Comparison of ENCODE assay signal across 8 cellular contexts in genomic region chr10:89302628-89303027, GRCh38. TPM values are rescaled to one million over a fixed set of nuclear protein-coding genes. Genes with fewer than 3 reads are reported as not detected.
DNase-seq lines count a peak whose midpoint lies in the region; ATAC-seq and TF ChIP-seq lines count a peak whose summit lies in the region.

No MANE protein-coding gene starts in this region.

- no peaks in the 10 kb centered on the region for H3K9me3 ChIP-seq in right atrium auricular region

- TF ChIP-seq CTCF in right atrium auricular region (IDR thresholded peaks at IDR 0.05), result no peak

- H3K27ac Mint-ChIP-seq in activated CD8-positive, alpha-beta T cell treated with anti-CD3 and anti-CD28 coated beads, Interleukin-2, amount 10 ng/mL, durations not matched to agents 7 days and 5 days, result peak overlapping the region; percentile 94
- H3K27ac Mint-ChIP-seq in stimulated activated naive CD8-positive, alpha-beta T cell treated with anti-CD3 and anti-CD28 coated beads, Interleukin-15, amount 100 ng/mL, for 72 hours, result peak overlapping the region in 1 of 2 donors; percentile 96

- peaks cover 18% of the 10 kb centered on the region for H3K9me3 Mint-ChIP-seq in activated CD8-positive, alpha-beta T cell treated with anti-CD3 and anti-CD28 coated beads, Interleukin-2, amount 10 ng/mL, durations not matched to agents 7 days and 5 days (ENCODE audit: insufficient read depth)
- H3K9me3 Mint-ChIP-seq in stimulated activated naive CD8-positive, alpha-beta T cell treated with anti-CD3 and anti-CD28 coated beads, Interleukin-15, amount 100 ng/mL, for 72 hours, result peaks cover 20 to 32% of the 10 kb centered on the region in 2 donors

- peaks cover 16% of the 10 kb centered on the region for H3K36me3 ChIP-seq in right atrium auricular region

- peak overlapping the region; percentile 92 for H3K4me3 Mint-ChIP-seq in activated CD8-positive, alpha-beta T cell treated with anti-CD3 and anti-CD28 coated beads, Interleukin-2, amount 10 ng/mL, durations not matched to agents 7 days and 5 days
- H3K4me3 Mint-ChIP-seq in stimulated activated naive CD8-positive, alpha-beta T cell treated with anti-CD3 and anti-CD28 coated beads, Interleukin-15, amount 100 ng/mL, for 72 hours, result peak overlapping the region; percentile 78 to 82

- peak overlapping the region; percentile 36 to 49 for H3K4me3 ChIP-seq in right atrium auricular region

- H3K27me3 Mint-ChIP-seq in activated CD8-positive, alpha-beta T cell treated with anti-CD3 and anti-CD28 coated beads, Interleukin-2, amount 10 ng/mL, durations not matched to agents 7 days and 5 days (ENCODE audit: low read depth), result no peaks in the 10 kb centered on the region
- H3K27me3 Mint-ChIP-seq in stimulated activated naive CD8-positive, alpha-beta T cell treated with anti-CD3 and anti-CD28 coated beads, Interleukin-15, amount 100 ng/mL, for 72 hours, result no peaks in the 10 kb centered on the region

- DNase-seq in DMS 273 (lab: John Stamatoyannopoulos, UW; ENCODE audit: unreplicated experiment), result peak; percentile 4
- DNase-seq in DMS 273 treated with DMSO at 0.1 percent for 48 hours (lab: John Stamatoyannopoulos, UW), result no peak
- DNase-seq in activated CD8-positive, alpha-beta T cell treated with anti-CD3 and anti-CD28 coated beads, Interleukin-2, amount 10 ng/mL, durations not matched to agents 7 days and 5 days, result no peak
- no peak for DNase-seq in right atrium auricular region (ENCODE audit: low spot score)
- no peak for DNase-seq in stimulated activated naive CD8-positive, alpha-beta T cell treated with anti-CD3 and anti-CD28 coated beads, Interleukin-15, amount 100 ng/mL, for 72 hours
- no peak for DNase-seq in NCI-H1930 (lab: John Stamatoyannopoulos, UW)
- DNase-seq in NCI-H1417 (lab: John Stamatoyannopoulos, UW), result no peak

- POLR2A ChIA-PET in activated CD8-positive, alpha-beta T cell treated with anti-CD3 and anti-CD28 coated beads, Interleukin-2, amount 10 ng/mL, durations not matched to agents 7 days and 5 days (lab: Charles Lee), result interaction anchor here (1.1 to 3.7 kb wide), 5 partner anchors 21 to 399 kb away, joined by 4 to 23 read pairs (median 7); partner anchors contain the start of genes IFIT1, IFIT5 and KIF20B

- H3K4me1 Mint-ChIP-seq in activated CD8-positive, alpha-beta T cell treated with anti-CD3 and anti-CD28 coated beads, Interleukin-2, amount 10 ng/mL, durations not matched to agents 7 days and 5 days (ENCODE audit: low read depth), result peaks cover 38% of the 10 kb centered on the region
- peaks cover 36% of the 10 kb centered on the region for H3K4me1 Mint-ChIP-seq in stimulated activated naive CD8-positive, alpha-beta T cell treated with anti-CD3 and anti-CD28 coated beads, Interleukin-15, amount 100 ng/mL, for 72 hours

- no peaks in the 10 kb centered on the region for H3K27me3 ChIP-seq in right atrium auricular region

- peaks cover 49% of the 10 kb centered on the region for H3K36me3 Mint-ChIP-seq in activated CD8-positive, alpha-beta T cell treated with anti-CD3 and anti-CD28 coated beads, Interleukin-2, amount 10 ng/mL, durations not matched to agents 7 days and 5 days (ENCODE audit: low read depth)

- ATAC-seq in activated CD8-positive, alpha-beta T cell treated with anti-CD3 and anti-CD28 coated beads, Interleukin-2, amount 10 ng/mL, durations not matched to agents 7 days and 5 days, result no peak
- no peak for ATAC-seq in stimulated activated naive CD8-positive, alpha-beta T cell treated with anti-CD3 and anti-CD28 coated beads, Interleukin-15, amount 100 ng/mL, for 72 hours
- ATAC-seq in GM21515 (IDR thresholded peaks at IDR 0.05; ENCODE audit: unreplicated experiment), result no peak

- H3K4me1 ChIP-seq in right atrium auricular region, result peaks cover 0 to 27% of the 10 kb centered on the region in 2 donors

- H3K27ac ChIP-seq in right atrium auricular region, result peak overlapping the region; percentile 78 to 89

- CTCF ChIA-PET in activated CD8-positive, alpha-beta T cell treated with anti-CD3 and anti-CD28 coated beads, Interleukin-2, amount 10 ng/mL, durations not matched to agents 7 days and 5 days (lab: Charles Lee), result interaction anchor here (0.8 to 4.0 kb wide), 7 partner anchors 8 to 90 kb away, joined by 3 to 18 read pairs (median 4); partner anchors contain the start of genes IFIT1 and IFIT3

RNA-seq across cellular contexts. Expression of gene IFIT2, which starts 0.8 kb away (rescaled TPM):
- 1 to 10 TPM; 7.3 TPM for total RNA-seq in activated CD8-positive, alpha-beta T cell treated with anti-CD3 and anti-CD28 coated beads, Interleukin-2, amount 10 ng/mL, durations not matched to agents 7 days and 5 days
- 1 to 10 TPM; 2.6 TPM for total RNA-seq in right atrium auricular region

RNA-seq across cellular contexts. Expression of gene IFIT3, which starts 25.2 kb away (rescaled TPM):
- total RNA-seq in activated CD8-positive, alpha-beta T cell treated with anti-CD3 and anti-CD28 coated beads, Interleukin-2, amount 10 ng/mL, durations not matched to agents 7 days and 5 days, result 10 to 100 TPM; 42.8 to 43.7 TPM
- 1 to 10 TPM; 6.3 to 6.5 TPM for total RNA-seq in right atrium auricular region

RNA-seq across cellular contexts. Expression of gene LIPA, which starts 51.1 kb away (rescaled TPM):
- total RNA-seq in activated CD8-positive, alpha-beta T cell treated with anti-CD3 and anti-CD28 coated beads, Interleukin-2, amount 10 ng/mL, durations not matched to agents 7 days and 5 days, result 10 to 100 TPM; 23.5 to 29.2 TPM
- total RNA-seq in right atrium auricular region, result 10 to 100 TPM; 17.6 to 25.7 TPM

Comparison
In these comparisons a context has a peak if more than half of its experiments do, and no peak if none do; other contexts are left out.
1. RNA of gene IFIT3, which starts 25.2 kb away (total RNA-seq): 42.8 to 43.7 TPM in activated CD8-positive, alpha-beta T cell treated with anti-CD3 and anti-CD28 coated beads, Interleukin-2, amount 10 ng/mL, durations not matched to agents 7 days and 5 days; 6.3 to 6.5 TPM in right atrium auricular region; every median in the first group is over 4 times any median in the second.